In the genomic region with DNA sequence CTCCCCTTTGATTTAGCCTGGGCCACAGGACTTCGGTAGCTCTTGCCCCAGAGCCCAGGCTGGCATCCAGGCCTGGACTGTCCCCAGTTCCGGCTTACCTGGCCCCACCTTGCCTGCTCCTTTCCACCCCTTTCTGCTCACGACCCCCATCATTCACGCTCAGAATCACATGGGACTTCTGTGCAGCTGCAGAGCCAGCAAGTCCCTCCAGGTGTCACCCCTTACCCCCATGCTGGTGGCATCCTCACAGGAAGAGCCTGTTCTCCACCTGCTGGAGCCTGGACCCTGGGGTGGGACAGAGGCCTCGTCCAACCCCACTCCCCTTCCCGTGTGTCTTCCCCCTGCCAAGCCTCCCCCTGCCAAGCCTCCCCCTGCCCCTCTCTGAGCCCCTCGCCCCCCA, we compare ENCODE assay signal across 23 cellular contexts. TPM values are rescaled to one million over a fixed set of nuclear protein-coding genes. Genes with fewer than 3 reads are reported as not detected.
DNase-seq lines count a peak whose midpoint lies in the region; ATAC-seq and TF ChIP-seq lines count a peak whose summit lies in the region.
"Had no signal": no experiment of that assay in that cellular context is flagged by ENCODE, and none has a peak within 500 bp of the region (broad histone marks: within the 10 kb centered on the region; RNA-seq: fewer than 3 reads in every experiment).

No MANE protein-coding gene starts in this region.

- H3K4me1 Mint-ChIP-seq in activated T-helper 2 cell treated with anti-CD3 and anti-CD28 coated beads, Interferon-gamma antibody, Interleukin-2, Interleukin-4, amounts not matched to agents 10 μg/mL and 5 μg/mL and 100 μg/mL, durations not matched to agents 14 hours and 24 hours and 36 hours (ENCODE audit: low read depth) = no peaks in the 10 kb centered on the region
- H3K4me1 Mint-ChIP-seq: CD4-positive, CD25-positive, alpha-beta regulatory T cell had no signal

- H3K27ac ChIP-seq in DND-41 (ENCODE audit: low read length) = no peak overlapping the region
- H3K27ac ChIP-seq: neutrophil, transverse colon had no signal

- ATAC-seq in DND-41 (ENCODE audit: insufficient read depth, low read depth) = no peak
- ATAC-seq: Right ventricle myocardium inferior had no signal

- peaks cover 14% of the 10 kb centered on the region for H3K9me3 Mint-ChIP-seq in activated T-helper 2 cell treated with anti-CD3 and anti-CD28 coated beads, Interferon-gamma antibody, Interleukin-2, Interleukin-4, amounts not matched to agents 10 μg/mL and 5 μg/mL and 100 μg/mL, durations not matched to agents 14 hours and 24 hours and 36 hours

- no peak overlapping the region for H3K4me2 ChIP-seq in DND-41 (ENCODE audit: insufficient read depth, low read length)

- peak; percentile 59 for TF ChIP-seq CTCF in DND-41 (IDR thresholded peaks at IDR 0.05; ENCODE audit: borderline replicate concordance, extremely low read depth, low read length, poor library complexity, severe bottlenecking)

- H4K20me1 ChIP-seq in DND-41 (ENCODE audit: insufficient read depth, low read length) = no peaks in the 10 kb centered on the region

- no peak overlapping the region for H3K27ac Mint-ChIP-seq in activated T-helper 2 cell treated with anti-CD3 and anti-CD28 coated beads, Interferon-gamma antibody, Interleukin-2, Interleukin-4, amounts not matched to agents 10 μg/mL and 5 μg/mL and 100 μg/mL, durations not matched to agents 14 hours and 24 hours and 36 hours
- H3K27ac Mint-ChIP-seq: CD4-positive, CD25-positive, alpha-beta regulatory T cell; dendritic cell treated with granulocyte-macrophage colony-stimulating factor and Interleukin-4, amounts not matched to agents 40 ng/mL and 50 ng/mL, for 4 days had no signal

- no peak overlapping the region for H3K4me3 ChIP-seq in DND-41 (ENCODE audit: low read depth in 1 of 2, low read length in 2 of 2)
- no peak overlapping the region for H3K4me3 ChIP-seq in H7 (ENCODE audit: insufficient read depth, low read depth, low read length)
- H3K4me3 ChIP-seq: HAP-1, transverse colon had no signal

- H3K4me3 Mint-ChIP-seq in activated T-helper 2 cell treated with anti-CD3 and anti-CD28 coated beads, Interferon-gamma antibody, Interleukin-2, Interleukin-4, amounts not matched to agents 10 μg/mL and 5 μg/mL and 100 μg/mL, durations not matched to agents 14 hours and 24 hours and 36 hours (ENCODE audit: low read depth) = no peak overlapping the region
- H3K4me3 Mint-ChIP-seq: CD4-positive, CD25-positive, alpha-beta regulatory T cell; dendritic cell treated with granulocyte-macrophage colony-stimulating factor and Interleukin-4, amounts not matched to agents 40 ng/mL and 50 ng/mL, for 4 days had no signal

- H3K4me1 ChIP-seq in DND-41 (ENCODE audit: insufficient read depth, low read length) = no peaks in the 10 kb centered on the region
- H3K4me1 ChIP-seq: HAP-1, transverse colon had no signal

- H3K36me3 ChIP-seq in DND-41 (ENCODE audit: insufficient read depth, low read length) (no peaks in the 10 kb centered on the region), H7 (replicated peaks; ENCODE audit: control insufficient read depth, insufficient read depth, low read length) (no peaks in the 10 kb centered on the region)
- H3K36me3 ChIP-seq: HAP-1, neutrophil, transverse colon had no signal

- no peaks in the 10 kb centered on the region for H3K27me3 Mint-ChIP-seq in activated T-helper 2 cell treated with anti-CD3 and anti-CD28 coated beads, Interferon-gamma antibody, Interleukin-2, Interleukin-4, amounts not matched to agents 10 μg/mL and 5 μg/mL and 100 μg/mL, durations not matched to agents 14 hours and 24 hours and 36 hours (ENCODE audit: low read depth)
- H3K27me3 Mint-ChIP-seq: CD4-positive, CD25-positive, alpha-beta regulatory T cell; dendritic cell treated with granulocyte-macrophage colony-stimulating factor and Interleukin-4, amounts not matched to agents 40 ng/mL and 50 ng/mL, for 4 days had no signal

- no peak for DNase-seq in DND-41
- peak; percentile 82 for DNase-seq in H7
- DNase-seq in SHP77 treated with DMSO at 0.1 percent for 48 hours (lab: John Stamatoyannopoulos, UW) = peak; percentile 9
- peak; percentile 53 for DNase-seq in left kidney (ENCODE audit: low read depth, low spot score)
- no peak for DNase-seq in stimulated activated CD4-positive, alpha-beta T cell treated with anti-CD3 and anti-CD28 coated beads, Interleukin-2, amount 100 ng/mL, for 48 hours
- DNase-seq in HK-2 (ENCODE audit: unreplicated experiment) = no peak
- DNase-seq in activated naive CD4-positive, alpha-beta T cell treated with Interleukin-2 at 50 U/mL for 16 hours = no peak
- DNase-seq in activated T-helper 2 cell treated with anti-CD3 and anti-CD28 coated beads, Interferon-gamma antibody, Interleukin-2, Interleukin-4, amounts not matched to agents 10 μg/mL and 5 μg/mL and 100 μg/mL, durations not matched to agents 14 hours and 24 hours and 36 hours (ENCODE audit: low spot score) = no peak
- DNase-seq: activated CD4-positive, alpha-beta T cell treated with anti-CD3 and anti-CD28 coated beads, Interleukin-2, amount 50 U/mL, for 48 hours; activated effector memory CD4-positive, alpha-beta T cell treated with Interleukin-2 at 50 U/mL for 16 hours; CD4-positive, CD25-positive, alpha-beta regulatory T cell; central memory CD4-positive, alpha-beta T cell; DMS153; GF-D8; NCI-H2081 treated with DMSO at 0.1 percent for 48 hours; NCI-H526 treated with DMSO at 0.1 percent for 48 hours; T-helper 9 cell; transverse colon had no signal

- H3K79me2 ChIP-seq in DND-41 (ENCODE audit: insufficient read depth, low read length) = no peaks in the 10 kb centered on the region

- H3K27me3 ChIP-seq in DND-41 (ENCODE audit: insufficient read depth, low read length, poor library complexity) (no peaks in the 10 kb centered on the region), H7 (ENCODE audit: control insufficient read depth, insufficient read depth, low read length) (no peaks in the 10 kb centered on the region)
- H3K27me3 ChIP-seq: neutrophil, transverse colon had no signal

- no peak overlapping the region for H3K9ac ChIP-seq in DND-41 (ENCODE audit: low read depth, low read length)

- H3K36me3 Mint-ChIP-seq in activated T-helper 2 cell treated with anti-CD3 and anti-CD28 coated beads, Interferon-gamma antibody, Interleukin-2, Interleukin-4, amounts not matched to agents 10 μg/mL and 5 μg/mL and 100 μg/mL, durations not matched to agents 14 hours and 24 hours and 36 hours (ENCODE audit: low read depth) = no peaks in the 10 kb centered on the region
- H3K36me3 Mint-ChIP-seq: CD4-positive, CD25-positive, alpha-beta regulatory T cell had no signal

- peaks cover 12% of the 10 kb centered on the region for H3K9me3 ChIP-seq in DND-41 (ENCODE audit: insufficient read depth, low read length, severe bottlenecking)
- H3K9me3 ChIP-seq: HAP-1, neutrophil, transverse colon had no signal

- intact Hi-C loops in activated T-helper 2 cell treated with anti-CD3 and anti-CD28 coated beads, Interferon-gamma antibody, Interleukin-2, Interleukin-4, amounts not matched to agents 10 μg/mL and 5 μg/mL and 100 μg/mL, durations not matched to agents 14 hours and 24 hours and 36 hours (cut with micrococcal nuclease) = no loop called here

- no peak overlapping the region for H2AFZ ChIP-seq in DND-41 (ENCODE audit: low read depth, low read length)

RNA-seq across cellular contexts. Expression of a gene that starts 7.9 kb away (rescaled TPM):
- 0.48 and 3.2 TPM in 2 replicates for total RNA-seq in H7 (2014; rRNA removed; shearing (Covaris generic))
- total RNA-seq in activated T-helper 2 cell treated with anti-CD3 and anti-CD28 coated beads, Interferon-gamma antibody, Interleukin-2, Interleukin-4, amounts not matched to agents 10 μg/mL and 5 μg/mL and 100 μg/mL, durations not matched to agents 14 hours and 24 hours and 36 hours = 0.21 and 0.39 TPM in 2 replicates
- total RNA-seq: CD4-positive, CD25-positive, alpha-beta regulatory T cell; OCI-LY7 had no signal

RNA-seq across cellular contexts. Expression of a gene that starts 15.0 kb away (rescaled TPM):
- 1.1 and 1.8 TPM in 2 replicates for total RNA-seq in H7 (2014; rRNA removed; shearing (Covaris generic))
- total RNA-seq in activated T-helper 2 cell treated with anti-CD3 and anti-CD28 coated beads, Interferon-gamma antibody, Interleukin-2, Interleukin-4, amounts not matched to agents 10 μg/mL and 5 μg/mL and 100 μg/mL, durations not matched to agents 14 hours and 24 hours and 36 hours = 0.59 and 1.1 TPM in 2 replicates

Comparison
In these comparisons a context has a peak if more than half of its experiments do, and no peak if none do; other contexts are left out.
1. DNase-seq: peak in H7 (single experiment), SHP77 treated with DMSO at 0.1 percent for 48 hours (single experiment) and left kidney (single experiment); none in DND-41 (single experiment), stimulated activated CD4-positive, alpha-beta T cell treated with anti-CD3 and anti-CD28 coated beads, Interleukin-2, amount 100 ng/mL, for 48 hours (0 of 2), HK-2 (single experiment), activated naive CD4-positive, alpha-beta T cell treated with Interleukin-2 at 50 U/mL for 16 hours (single experiment) and activated T-helper 2 cell treated with anti-CD3 and anti-CD28 coated beads, Interferon-gamma antibody, Interleukin-2, Interleukin-4, amounts not matched to agents 10 μg/mL and 5 μg/mL and 100 μg/mL, durations not matched to agents 14 hours and 24 hours and 36 hours (single experiment).